9 cellular contexts compared by ENCODE assay signal in the genomic region with DNA sequence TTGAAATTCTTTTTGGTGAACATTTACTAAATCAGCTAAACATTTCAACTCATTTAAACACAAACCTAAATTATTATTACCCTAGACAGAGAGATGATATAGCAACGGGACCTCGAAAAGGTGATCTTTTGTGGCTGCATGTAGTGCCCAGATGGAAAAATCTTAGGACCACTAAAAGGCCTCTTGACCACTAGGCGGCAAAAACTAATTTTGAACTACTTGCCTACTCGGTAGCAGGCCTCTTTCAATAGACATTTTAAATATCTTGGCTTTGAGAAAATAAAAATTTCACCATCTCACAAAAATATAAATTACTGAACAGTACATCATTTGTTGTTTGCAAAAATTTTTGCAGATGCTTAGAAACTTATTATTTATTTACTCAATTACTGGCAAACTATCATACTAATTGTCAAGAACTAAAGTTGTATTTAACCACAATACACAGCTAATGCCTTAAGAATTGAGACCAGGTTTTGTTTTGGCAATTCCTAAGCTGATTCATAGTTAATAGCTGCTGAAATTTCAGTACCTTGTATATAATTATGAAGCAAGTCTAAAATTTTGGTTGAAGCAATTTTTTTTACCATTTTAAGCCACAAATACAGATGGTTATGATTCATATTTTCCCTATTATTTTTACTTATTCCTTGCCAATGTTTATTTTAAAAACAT. TPM values are rescaled to one million over a fixed set of nuclear protein-coding genes. Genes with fewer than 3 reads are reported as not detected.
DNase-seq lines count a peak whose midpoint lies in the region; TF ChIP-seq lines count a peak whose summit lies in the region.
"Had no signal": no experiment of that assay in that cellular context is flagged by ENCODE, and none has a peak within 500 bp of the region (broad histone marks: within the 10 kb centered on the region; RNA-seq: fewer than 3 reads in every experiment).

No MANE protein-coding gene starts in this region.

- no peaks in the 10 kb centered on the region for H3K36me3 ChIP-seq in uterus
- H3K36me3 ChIP-seq: BLaER1 had no signal

- peaks cover 0 to 11% of the 10 kb centered on the region in 2 donors for H3K4me1 ChIP-seq in uterus
- H3K4me1 ChIP-seq: BLaER1 had no signal

- no peak overlapping the region for H3K4me3 ChIP-seq in uterus
- H3K4me3 ChIP-seq: BLaER1 had no signal

- H3K27ac ChIP-seq in uterus: peak overlapping the region; percentile 84 to 88
- H3K27ac ChIP-seq: BLaER1 had no signal

- TF ChIP-seq CTCF in uterus (IDR thresholded peaks at IDR 0.05): peak; percentile 21 to 57 (median 36)

- intact Hi-C loops in uterus (cut with DNase I; ENCODE audit: low total_unique reads): no loop called here

- DNase-seq in NCI-H82 (lab: John Stamatoyannopoulos, UW) (peak; percentile 26), NCI-H82 treated with DMSO at 0.1 percent for 48 hours (lab: John Stamatoyannopoulos, UW; ENCODE audit: unreplicated experiment) (no peak), amniotic epithelial cell (ENCODE audit: low read depth) (peak; percentile 71), iris pigment epithelial cell (ENCODE audit: low read depth) (peak; percentile 69), uterus (no peak), NCI-H128 (lab: John Stamatoyannopoulos, UW; ENCODE audit: unreplicated experiment) (no peak), putamen (ENCODE audit: low spot score) (no peak), pons (ENCODE audit: low spot score) (no peak)

- H3K9me3 ChIP-seq in uterus: no peaks in the 10 kb centered on the region
- H3K9me3 ChIP-seq: BLaER1 had no signal

- H3K27me3 ChIP-seq in uterus: no peaks in the 10 kb centered on the region
- H3K27me3 ChIP-seq: BLaER1 had no signal

- no peak for TF ChIP-seq POLR2A in uterus (IDR thresholded peaks at IDR 0.05)

RNA-seq across cellular contexts. Expression of a gene that starts 9.4 kb away (rescaled TPM):
- total RNA-seq in uterus: over 10,000 TPM in 1 of 4 donors, 100 to 1,000 TPM in 3; 113 to 22,387 (median 426) TPM

Comparison
In these comparisons a context has a peak if more than half of its experiments do, and no peak if none do; other contexts are left out.
1. DNase-seq: peak in NCI-H82 (single experiment), amniotic epithelial cell (single experiment) and iris pigment epithelial cell (single experiment); none in NCI-H82 treated with DMSO at 0.1 percent for 48 hours (single experiment), uterus (0 of 2), NCI-H128 (single experiment), putamen (single experiment) and pons (single experiment).